In the genomic region with DNA sequence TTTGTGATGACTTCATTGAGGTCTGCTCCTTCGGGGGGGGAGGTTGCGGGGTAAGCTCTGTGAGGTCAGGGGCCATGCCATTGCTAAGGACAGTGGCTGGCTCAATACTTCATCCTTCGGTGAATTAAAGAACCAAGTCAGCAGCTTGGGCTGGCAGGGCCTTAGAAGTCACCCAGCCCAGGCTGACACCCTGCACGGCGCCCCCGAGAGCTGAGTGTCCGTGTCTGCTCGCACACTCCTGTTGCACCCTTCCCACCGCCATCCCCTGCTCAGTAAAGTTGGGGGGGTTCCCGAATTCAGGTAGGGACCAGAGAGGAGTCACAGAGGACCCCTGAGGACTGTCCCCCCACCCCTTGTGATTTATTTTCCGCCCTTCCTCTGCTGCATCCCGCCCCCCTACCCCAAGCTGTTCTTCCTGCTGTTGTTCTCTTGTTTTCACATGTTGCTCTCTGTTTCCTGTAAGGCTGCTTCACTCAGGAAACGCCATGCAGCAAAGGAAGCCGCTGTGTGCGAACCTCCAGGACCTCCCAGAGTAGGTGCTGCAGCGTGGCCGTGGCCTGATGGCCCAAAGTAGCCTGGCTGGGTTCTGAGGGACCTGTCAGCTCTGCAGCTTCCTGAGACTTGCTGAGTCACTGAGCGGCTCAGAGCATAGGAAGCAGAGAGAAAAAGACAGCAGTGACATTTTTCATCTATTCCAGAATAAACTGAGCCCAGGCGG, we compare ENCODE assay signal across 1 cellular context.
TF ChIP-seq lines count a peak whose summit lies in the region.

No MANE protein-coding gene starts in this region.

TF ChIP-seq in GM23338, 12 proteins besides CTCF, POLR2A, EP300 and RAD21 (continued from another document):
- TF ChIP-seq, protein P1, sequence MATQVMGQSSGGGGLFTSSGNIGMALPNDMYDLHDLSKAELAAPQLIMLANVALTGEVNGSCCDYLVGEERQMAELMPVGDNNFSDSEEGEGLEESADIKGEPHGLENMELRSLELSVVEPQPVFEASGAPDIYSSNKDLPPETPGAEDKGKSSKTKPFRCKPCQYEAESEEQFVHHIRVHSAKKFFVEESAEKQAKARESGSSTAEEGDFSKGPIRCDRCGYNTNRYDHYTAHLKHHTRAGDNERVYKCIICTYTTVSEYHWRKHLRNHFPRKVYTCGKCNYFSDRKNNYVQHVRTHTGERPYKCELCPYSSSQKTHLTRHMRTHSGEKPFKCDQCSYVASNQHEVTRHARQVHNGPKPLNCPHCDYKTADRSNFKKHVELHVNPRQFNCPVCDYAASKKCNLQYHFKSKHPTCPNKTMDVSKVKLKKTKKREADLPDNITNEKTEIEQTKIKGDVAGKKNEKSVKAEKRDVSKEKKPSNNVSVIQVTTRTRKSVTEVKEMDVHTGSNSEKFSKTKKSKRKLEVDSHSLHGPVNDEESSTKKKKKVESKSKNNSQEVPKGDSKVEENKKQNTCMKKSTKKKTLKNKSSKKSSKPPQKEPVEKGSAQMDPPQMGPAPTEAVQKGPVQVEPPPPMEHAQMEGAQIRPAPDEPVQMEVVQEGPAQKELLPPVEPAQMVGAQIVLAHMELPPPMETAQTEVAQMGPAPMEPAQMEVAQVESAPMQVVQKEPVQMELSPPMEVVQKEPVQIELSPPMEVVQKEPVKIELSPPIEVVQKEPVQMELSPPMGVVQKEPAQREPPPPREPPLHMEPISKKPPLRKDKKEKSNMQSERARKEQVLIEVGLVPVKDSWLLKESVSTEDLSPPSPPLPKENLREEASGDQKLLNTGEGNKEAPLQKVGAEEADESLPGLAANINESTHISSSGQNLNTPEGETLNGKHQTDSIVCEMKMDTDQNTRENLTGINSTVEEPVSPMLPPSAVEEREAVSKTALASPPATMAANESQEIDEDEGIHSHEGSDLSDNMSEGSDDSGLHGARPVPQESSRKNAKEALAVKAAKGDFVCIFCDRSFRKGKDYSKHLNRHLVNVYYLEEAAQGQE (IDR thresholded peaks at IDR 0.05; ENCODE audit: unreplicated experiment): no peak
- TF ChIP-seq EZH2 (IDR thresholded peaks at IDR 0.05; ENCODE audit: low read depth, unreplicated experiment) (no peak), JUNB (IDR thresholded peaks at IDR 0.05; ENCODE audit: unreplicated experiment) (no peak), ZNF331 (CRISPR knock-in tag; IDR thresholded peaks at IDR 0.05; ENCODE audit: low read depth) (no peak), CREB1 (CRISPR knock-in tag; IDR thresholded peaks at IDR 0.05; ENCODE audit: low read depth) (no peak), EZH2phosphoT487 (IDR thresholded peaks at IDR 0.05; ENCODE audit: unreplicated experiment) (no peak), ZNF114 (CRISPR knock-in tag; IDR thresholded peaks at IDR 0.05) (no peak), POLR2AphosphoS5 (IDR thresholded peaks at IDR 0.05; ENCODE audit: low read depth) (no peak)
